ENCODE assay signal across 31 cellular contexts in the genomic region with DNA sequence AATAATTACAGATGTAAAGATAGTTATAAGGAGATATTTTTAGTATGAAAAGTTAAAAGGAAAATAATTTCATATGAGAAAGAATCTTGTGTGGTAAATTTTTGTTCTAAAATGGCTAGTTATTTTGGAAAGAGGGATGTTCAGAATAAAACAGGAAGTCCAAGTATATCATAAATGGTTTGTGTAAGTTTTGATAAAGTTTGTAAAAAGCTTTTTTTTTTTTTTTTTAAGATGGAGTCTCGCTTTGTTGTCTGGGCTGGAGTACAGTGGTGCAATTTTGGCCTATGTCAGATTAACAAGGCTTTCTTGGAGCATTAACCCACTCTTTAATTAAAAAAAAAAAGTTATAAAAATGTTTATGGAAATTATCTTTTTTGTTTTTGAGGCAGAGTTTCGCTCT.
"Had no signal": no experiment of that assay in that cellular context is flagged by ENCODE, and none has a peak within 500 bp of the region (broad histone marks: within the 10 kb centered on the region; RNA-seq: fewer than 3 reads in every experiment).

No MANE protein-coding gene starts in this region.

- H3K36me3 ChIP-seq: brain microvascular endothelial cell, ovary, upper lobe of left lung, vagina had no signal

- FAIRE-seq: astrocyte, keratinocyte had no signal

- H3K27me3 ChIP-seq: brain microvascular endothelial cell, ovary, upper lobe of left lung, vagina had no signal

- DNase-seq: activated CD4-positive, alpha-beta memory T cell treated with anti-CD3 and anti-CD28 coated beads for 36 hours; activated CD4-positive, alpha-beta T cell treated with anti-CD3 and anti-CD28 coated beads, Interleukin-2, amount 10 ng/mL, durations not matched to agents 24 days and 14 days; activated CD4-positive, CD25-positive, alpha-beta regulatory T cell treated with anti-CD3 and anti-CD28 coated beads, Interleukin-2, amount 50 U/mL, for 72 hours; activated CD8-positive, alpha-beta memory T cell treated with anti-CD3 and anti-CD28 coated beads, Interleukin-2, amount 50 U/mL, for 4 hours; activated effector memory CD4-positive, alpha-beta T cell treated with anti-CD3 and anti-CD28 coated beads, Interleukin-2, amount 50 U/mL, for 16 hours; activated naive CD4-positive, alpha-beta T cell treated with anti-CD3 and anti-CD28 coated beads, Interleukin-2, amount 10 ng/mL, durations not matched to agents 7 days and 5 days; activated naive CD8-positive, alpha-beta T cell treated with anti-CD3 and anti-CD28 coated beads, Interleukin-2, amount 10 ng/mL, durations not matched to agents 7 days and 5 days; activated T-cell treated with anti-CD3 and anti-CD28 coated beads, Interleukin-2, amount 50 U/mL, for 1 hour; amniotic stem cell; brain microvascular endothelial cell; cortex of kidney; foreskin fibroblast; head of caudate nucleus; hippocampal formation; naive B cell; nephron progenitor cell; ovary; stimulated activated CD4-positive, alpha-beta T cell treated with anti-CD3 and anti-CD28 coated beads, Interleukin-12 subunit alpha, Interleukin-12 subunit beta, amount 100 ng/mL, for 4 hours; stimulated activated CD4-positive, alpha-beta T cell treated with anti-CD3 and anti-CD28 coated beads, Interleukin-4, amount 100 ng/mL, for 24 hours; stimulated activated CD8-positive, alpha-beta memory T cell treated with anti-CD3 and anti-CD28 coated beads, Interleukin-4, amount 100 ng/mL, for 48 hours; stimulated activated naive CD8-positive, alpha-beta T cell treated with anti-CD3 and anti-CD28 coated beads, Interleukin-15, amount 100 ng/mL, for 72 hours; substantia nigra; T1000; upper lobe of left lung had no signal

- H3K4me1 ChIP-seq: upper lobe of left lung, vagina had no signal

- H3K27ac ChIP-seq: brain microvascular endothelial cell, ovary, skin epidermis, upper lobe of left lung, vagina had no signal

- H3K9me3 ChIP-seq: ovary, vagina had no signal

- ATAC-seq: esophagus mucosa; sciatic nerve; stimulated activated memory B cell treated with anti-CD40 and anti-IgM and Interleukin-4, amounts not matched to agents 10 μg/mL and 1 μg/mL and 100 μg/mL, for 72 hours; stimulated activated naive CD8-positive, alpha-beta T cell treated with anti-CD3 and anti-CD28 coated beads, Interleukin-15, amount 100 ng/mL, for 72 hours had no signal

- H3K4me3 ChIP-seq: ovary, skin epidermis, upper lobe of left lung, vagina had no signal
